Comparison of ENCODE assay signal across 17 cellular contexts in genomic region chr3:140442621-140443020, GRCh38.
"Had no signal": no experiment of that assay in that cellular context is flagged by ENCODE, and none has a peak within 500 bp of the region (broad histone marks: within the 10 kb centered on the region; RNA-seq: fewer than 3 reads in every experiment).

No MANE protein-coding gene starts in this region.

- H3K4me1 ChIP-seq: prostate gland, testis had no signal

- H3K36me3 ChIP-seq: esophagus squamous epithelium, neutrophil, prostate gland, right atrium auricular region, tibial artery had no signal

- H3K9me3 ChIP-seq: esophagus squamous epithelium, mucosa of descending colon, neutrophil, prostate gland, right atrium auricular region, testis, tibial artery had no signal

- DNase-seq: effector memory CD4-positive, alpha-beta T cell; erythroblast; esophagus squamous epithelium; hypothalamus; immature natural killer cell; mucosa of descending colon; naive B cell; stimulated activated CD4-positive, alpha-beta T cell treated with anti-CD3 and anti-CD28 coated beads, Interleukin-4, amount 100 ng/mL, for 4 hours; stimulated activated naive CD8-positive, alpha-beta T cell treated with anti-CD3 and anti-CD28 coated beads, Interleukin-15, Interleukin-2, amounts not matched to agents 100 U/mL and 50 U/mL, for 24 hours; substantia nigra; testis; tibial artery had no signal

- H3K27ac ChIP-seq: coronary artery, neutrophil, prostate gland, right atrium auricular region, testis, tibial artery had no signal

- H3K4me3 ChIP-seq: coronary artery, esophagus squamous epithelium, lung, mucosa of descending colon, prostate gland, right atrium auricular region, testis, tibial artery had no signal

- H3K27me3 ChIP-seq: esophagus squamous epithelium, neutrophil, right atrium auricular region, testis, tibial artery had no signal
